ENCODE assay signal across 1 cellular context in genomic region chr1:234488054-234488953, GRCh38.
TF ChIP-seq lines count a peak whose summit lies in the region.

No MANE protein-coding gene starts in this region.

TF ChIP-seq in HepG2, 621 proteins besides CTCF, POLR2A, EP300 and RAD21 (continued from another document):
- no peak for TF ChIP-seq TCF12 (IDR thresholded peaks at IDR 0.05)
- TF ChIP-seq TCF12 (CRISPR knock-in tag; IDR thresholded peaks at IDR 0.05), result no peak
- TF ChIP-seq ZNF335 (CRISPR knock-in tag; IDR thresholded peaks at IDR 0.05), result no peak
- TF ChIP-seq AHR (CRISPR knock-in tag; IDR thresholded peaks at IDR 0.05), result no peak
- no peak for TF ChIP-seq ZNF589 (CRISPR knock-in tag; conservative IDR thresholded peaks at IDR 0.05)
- no peak for TF ChIP-seq ZNF230 (CRISPR knock-in tag; IDR thresholded peaks at IDR 0.05)
- TF ChIP-seq PRDM10 (CRISPR knock-in tag; IDR thresholded peaks at IDR 0.05; ENCODE audit: low read depth), result no peak
- TF ChIP-seq ZNF605 (CRISPR knock-in tag; IDR thresholded peaks at IDR 0.05), result no peak
- TF ChIP-seq ATF5 (CRISPR knock-in tag; IDR thresholded peaks at IDR 0.05; ENCODE audit: low read depth), result no peak
- no peak for TF ChIP-seq ZNF512 (CRISPR knock-in tag; IDR thresholded peaks at IDR 0.05)
- TF ChIP-seq ZFP1 (CRISPR knock-in tag; IDR thresholded peaks at IDR 0.05), result no peak
- no peak for TF ChIP-seq SATB2 (CRISPR knock-in tag; IDR thresholded peaks at IDR 0.05)
- TF ChIP-seq ZBTB25 (CRISPR knock-in tag; IDR thresholded peaks at IDR 0.05), result no peak
- TF ChIP-seq REPIN1 (CRISPR knock-in tag; IDR thresholded peaks at IDR 0.05; ENCODE audit: borderline replicate concordance, low read depth), result no peak
- TF ChIP-seq ZNF713 (CRISPR knock-in tag; IDR thresholded peaks at IDR 0.05), result no peak
- no peak for TF ChIP-seq ZNF704 (CRISPR knock-in tag; IDR thresholded peaks at IDR 0.05; ENCODE audit: borderline replicate concordance)
- TF ChIP-seq HMGA1 (CRISPR knock-in tag; conservative IDR thresholded peaks at IDR 0.05), result no peak
- TF ChIP-seq NR2F2 (IDR thresholded peaks at IDR 0.05; ENCODE audit: borderline replicate concordance, low read depth), result no peak
